Comparison of ENCODE assay signal across 12 cellular contexts in genomic region chr10:110324201-110324804, GRCh38. TPM values are rescaled to one million over a fixed set of nuclear protein-coding genes. Genes with fewer than 3 reads are reported as not detected.
DNase-seq lines count a peak whose midpoint lies in the region; ATAC-seq, FAIRE-seq and TF ChIP-seq lines count a peak whose summit lies in the region.
"Had no signal": no experiment of that assay in that cellular context is flagged by ENCODE, and none has a peak within 500 bp of the region (broad histone marks: within the 10 kb centered on the region; RNA-seq: fewer than 3 reads in every experiment).

No MANE protein-coding gene starts in this region.

- CTCF ChIA-PET in Caco-2 (lab: Charles Lee): no interaction called here

- DNase-seq in Caco-2 (no peak), GM19239 (ENCODE audit: insufficient read length, low spot score) (no peak), brain microvascular endothelial cell (peak; percentile 36), lower lobe of right lung (no peak), CD1c-positive myeloid dendritic cell (ENCODE audit: extremely low spot score) (no peak), body of pancreas (no peak)
- DNase-seq: CD4-positive, alpha-beta memory T cell; esophagus squamous epithelium had no signal

- H3K27me3 ChIP-seq in Caco-2 (replicated peaks; ENCODE audit: control insufficient read depth, insufficient read depth, low read length) (no peaks in the 10 kb centered on the region), brain microvascular endothelial cell (replicated peaks) (no peaks in the 10 kb centered on the region), lower lobe of right lung (ENCODE audit: low read depth) (no peaks in the 10 kb centered on the region), body of pancreas (no peaks in the 10 kb centered on the region)
- H3K27me3 ChIP-seq: adrenal gland, esophagus squamous epithelium had no signal

- BruUV-seq in Caco-2 (replicated peaks; lab: Mats Ljungman, UMichigan): no TSS peak

- no peak overlapping the region for H3K4me3 ChIP-seq in Caco-2 (ENCODE audit: low read depth, low read length)
- H3K4me3 ChIP-seq in brain microvascular endothelial cell (ENCODE audit: low read depth, low read length): no peak overlapping the region
- H3K4me3 ChIP-seq in lower lobe of right lung: no peak overlapping the region
- no peak overlapping the region for H3K4me3 ChIP-seq in body of pancreas
- H3K4me3 ChIP-seq: adrenal gland, esophagus squamous epithelium, lung had no signal

- H3K9me3 Mint-ChIP-seq in Caco-2 (ENCODE audit: unreplicated experiment): peaks cover 20% of the 10 kb centered on the region

- in situ Hi-C loops in brain microvascular endothelial cell (cut with HindIII; ENCODE audit: low pct_ligation_motif_present, low sequenced_read_pairs): no loop called here

- H3K36me3 Mint-ChIP-seq in Caco-2 (ENCODE audit: insufficient read depth, unreplicated experiment): peaks cover 6% of the 10 kb centered on the region

- peak overlapping the region; percentile 80 for H3K27ac ChIP-seq in brain microvascular endothelial cell
- no peak overlapping the region for H3K27ac ChIP-seq in lower lobe of right lung
- H3K27ac ChIP-seq in body of pancreas: peak overlapping the region in 1 of 4 donors; percentile 1
- H3K27ac ChIP-seq: adrenal gland, esophagus squamous epithelium had no signal

- H3K4me1 ChIP-seq in Caco-2 (peaks cover 41% of the 10 kb centered on the region), lower lobe of right lung (no peaks in the 10 kb centered on the region), body of pancreas (no peaks in the 10 kb centered on the region)
- H3K4me1 ChIP-seq: adrenal gland, esophagus squamous epithelium had no signal

- H3K4me1 Mint-ChIP-seq in Caco-2 (ENCODE audit: low read depth, unreplicated experiment): peaks cover 34% of the 10 kb centered on the region

- 50 to 56% methylated on average over 5 of the region's 5 CpGs for WGBS in body of pancreas, 2 donors

- H3K4me3 Mint-ChIP-seq in Caco-2 (ENCODE audit: unreplicated experiment): no peak overlapping the region

- no peaks in the 10 kb centered on the region for H3K36me3 ChIP-seq in Caco-2 (ENCODE audit: control insufficient read depth, insufficient read depth, low read length)
- no peaks in the 10 kb centered on the region for H3K36me3 ChIP-seq in brain microvascular endothelial cell (replicated peaks)
- H3K36me3 ChIP-seq in lower lobe of right lung: no peaks in the 10 kb centered on the region
- H3K36me3 ChIP-seq in body of pancreas (replicated peaks in 1 of 2; ENCODE audit: insufficient read depth in 1 of 2, low read depth in 2 of 2): no peaks in the 10 kb centered on the region
- H3K36me3 ChIP-seq: adrenal gland, esophagus squamous epithelium had no signal

- TF ChIP-seq POLR2A in body of pancreas (IDR thresholded peaks at IDR 0.05): no peak

- POLR2A ChIA-PET in Caco-2 (lab: Charles Lee): no interaction called here

- intact Hi-C loops in Caco-2 (cut with micrococcal nuclease; ENCODE audit: unreplicated experiment) (no loop called here), lower lobe of right lung (cut with DNase I) (no loop called here), body of pancreas (cut with DNase I) (no loop called here)

- peak; percentile 62 for ATAC-seq in HG03280 (IDR thresholded peaks at IDR 0.05; ENCODE audit: unreplicated experiment)
- no peak for ATAC-seq in HG02973 (IDR thresholded peaks at IDR 0.05; ENCODE audit: unreplicated experiment)
- ATAC-seq in lower lobe of right lung: no peak
- ATAC-seq in body of pancreas: no peak

- no peaks in the 10 kb centered on the region for H3K27me3 Mint-ChIP-seq in Caco-2 (ENCODE audit: insufficient read depth, unreplicated experiment)

- no peak for TF ChIP-seq CTCF in Caco-2 (IDR thresholded peaks at IDR 0.05; ENCODE audit: insufficient read depth in 1 of 2, low read depth in 1 of 2, low read length in 1 of 2, severe bottlenecking in 1 of 2, unreplicated experiment in 1 of 2)
- no peak for TF ChIP-seq CTCF in brain microvascular endothelial cell (IDR thresholded peaks at IDR 0.05; ENCODE audit: low read depth, low read length, missing control alignments)
- TF ChIP-seq CTCF in lower lobe of right lung (IDR thresholded peaks at IDR 0.05): no peak
- TF ChIP-seq CTCF in body of pancreas (IDR thresholded peaks at IDR 0.05): no peak

- H3K9me3 ChIP-seq in Caco-2 (peaks cover 13% of the 10 kb centered on the region), lower lobe of right lung (no peaks in the 10 kb centered on the region), body of pancreas (no peaks in the 10 kb centered on the region)
- H3K9me3 ChIP-seq: esophagus squamous epithelium had no signal

- peak overlapping the region; percentile 15 for H3K27ac Mint-ChIP-seq in Caco-2 (ENCODE audit: unreplicated experiment)

- peak; percentile 4 for FAIRE-seq in GM19239 (lab: Jason Lieb, UNC)

RNA-seq across cellular contexts. Expression of gene SMNDC1, which starts 19.6 kb away (rescaled TPM):
- total RNA-seq in Caco-2 (2022) (51.6 and 52.4 TPM in 2 replicates), lower lobe of right lung (31.5 TPM), body of pancreas (1 to 10 TPM; 7.5 to 7.6 TPM)
